1 cellular context compared by ENCODE assay signal in the genomic region with DNA sequence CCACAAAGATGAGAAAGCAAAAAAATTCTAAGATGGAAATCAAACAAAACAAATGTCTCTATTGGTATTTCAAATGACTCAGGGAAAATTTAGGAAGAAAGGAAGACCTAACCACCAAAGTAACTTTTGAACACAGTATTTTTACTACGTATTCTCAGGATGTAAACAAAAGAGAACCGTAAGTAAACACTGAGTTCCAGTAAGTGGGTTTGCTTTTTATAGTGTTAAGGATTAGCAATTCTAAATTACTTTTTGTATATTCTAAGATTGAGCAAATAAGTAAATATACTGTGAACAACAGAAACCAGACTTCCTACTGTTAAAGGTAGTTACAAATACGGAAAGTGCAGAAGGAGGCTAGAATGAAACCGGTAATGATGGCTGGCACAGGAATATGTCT.
TF ChIP-seq lines count a peak whose summit lies in the region.

No MANE protein-coding gene starts in this region.

TF ChIP-seq in HepG2, 621 proteins besides CTCF, POLR2A, EP300 and RAD21 (continues in another document):
- TF ChIP-seq, protein P1, sequence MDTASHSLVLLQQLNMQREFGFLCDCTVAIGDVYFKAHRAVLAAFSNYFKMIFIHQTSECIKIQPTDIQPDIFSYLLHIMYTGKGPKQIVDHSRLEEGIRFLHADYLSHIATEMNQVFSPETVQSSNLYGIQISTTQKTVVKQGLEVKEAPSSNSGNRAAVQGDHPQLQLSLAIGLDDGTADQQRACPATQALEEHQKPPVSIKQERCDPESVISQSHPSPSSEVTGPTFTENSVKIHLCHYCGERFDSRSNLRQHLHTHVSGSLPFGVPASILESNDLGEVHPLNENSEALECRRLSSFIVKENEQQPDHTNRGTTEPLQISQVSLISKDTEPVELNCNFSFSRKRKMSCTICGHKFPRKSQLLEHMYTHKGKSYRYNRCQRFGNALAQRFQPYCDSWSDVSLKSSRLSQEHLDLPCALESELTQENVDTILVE (CRISPR knock-in tag; IDR thresholded peaks at IDR 0.05) = peak; percentile 73; the same call in 1 of the 2 replicates
- TF ChIP-seq, protein P2, sequence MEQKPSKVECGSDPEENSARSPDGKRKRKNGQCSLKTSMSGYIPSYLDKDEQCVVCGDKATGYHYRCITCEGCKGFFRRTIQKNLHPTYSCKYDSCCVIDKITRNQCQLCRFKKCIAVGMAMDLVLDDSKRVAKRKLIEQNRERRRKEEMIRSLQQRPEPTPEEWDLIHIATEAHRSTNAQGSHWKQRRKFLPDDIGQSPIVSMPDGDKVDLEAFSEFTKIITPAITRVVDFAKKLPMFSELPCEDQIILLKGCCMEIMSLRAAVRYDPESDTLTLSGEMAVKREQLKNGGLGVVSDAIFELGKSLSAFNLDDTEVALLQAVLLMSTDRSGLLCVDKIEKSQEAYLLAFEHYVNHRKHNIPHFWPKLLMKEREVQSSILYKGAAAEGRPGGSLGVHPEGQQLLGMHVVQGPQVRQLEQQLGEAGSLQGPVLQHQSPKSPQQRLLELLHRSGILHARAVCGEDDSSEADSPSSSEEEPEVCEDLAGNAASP (CRISPR knock-in tag; IDR thresholded peaks at IDR 0.05; ENCODE audit: borderline replicate concordance) = 0 out of 2 replicates have a peak, but pooled peaks have one; percentile 18
- TF ChIP-seq RXRB (CRISPR knock-in tag; IDR thresholded peaks at IDR 0.05; ENCODE audit: borderline replicate concordance) (peak; percentile 51; the same call in 1 of the 2 replicates), SMAD9 (CRISPR knock-in tag; IDR thresholded peaks at IDR 0.05) (no peak), SAP130 (CRISPR knock-in tag; IDR thresholded peaks at IDR 0.05; ENCODE audit: low read depth) (peak; percentile 59; the same call in 1 of the 2 replicates), MIER3 (CRISPR knock-in tag; IDR thresholded peaks at IDR 0.05; ENCODE audit: borderline replicate concordance) (0 out of 2 replicates have a peak, but pooled peaks have one; percentile 26), ZNF644 (CRISPR knock-in tag; IDR thresholded peaks at IDR 0.05; ENCODE audit: low read depth) (0 out of 2 replicates have a peak, but pooled peaks have one; percentile 34), CREM (IDR thresholded peaks at IDR 0.05) (peak; percentile 67), CREM (CRISPR knock-in tag; IDR thresholded peaks at IDR 0.05) (no peak), PPARG (CRISPR knock-in tag; conservative IDR thresholded peaks at IDR 0.05) (peak; percentile 79), ZNF607 (CRISPR knock-in tag; IDR thresholded peaks at IDR 0.05; ENCODE audit: borderline replicate concordance) (no peak), ADNP (CRISPR knock-in tag; IDR thresholded peaks at IDR 0.05) (no peak), SPEN (CRISPR knock-in tag; IDR thresholded peaks at IDR 0.05; ENCODE audit: low read depth) (no peak), ZNF598 (CRISPR knock-in tag; IDR thresholded peaks at IDR 0.05; ENCODE audit: borderline replicate concordance) (no peak), SOX13 (IDR thresholded peaks at IDR 0.05) (no peak), SOX13 (CRISPR knock-in tag; conservative IDR thresholded peaks at IDR 0.05 in 1 of 2, IDR thresholded peaks at IDR 0.05 in 1 of 2) (peak in 1 of 2 experiments; percentile 75; a peak in 2 of 4 replicates), FOXP1 (IDR thresholded peaks at IDR 0.05) (0 out of 2 replicates have a peak, but pooled peaks have one; percentile 19), FOXP1 (CRISPR knock-in tag; IDR thresholded peaks at IDR 0.05) (peak; percentile 86), TCF7 (IDR thresholded peaks at IDR 0.05; ENCODE audit: low read depth) (peak; percentile 29; the same call in 1 of the 2 replicates), ZNF879 (CRISPR knock-in tag; IDR thresholded peaks at IDR 0.05) (no peak), SMAD3 (CRISPR knock-in tag; IDR thresholded peaks at IDR 0.05) (peak; percentile 74; the same call in 1 of the 2 replicates), ISL2 (CRISPR knock-in tag; IDR thresholded peaks at IDR 0.05) (peak; percentile 74; the same call in 1 of the 2 replicates), KLF6 (CRISPR knock-in tag; IDR thresholded peaks at IDR 0.05) (0 out of 2 replicates have a peak, but pooled peaks have one; percentile 46), RARA (CRISPR knock-in tag; IDR thresholded peaks at IDR 0.05) (peak; percentile 67), ELF3 (CRISPR knock-in tag; IDR thresholded peaks at IDR 0.05) (peak; percentile 73; the same call in 1 of the 2 replicates), NFKBIZ (CRISPR knock-in tag; IDR thresholded peaks at IDR 0.05) (0 out of 2 replicates have a peak, but pooled peaks have one; percentile 35), ZSCAN9 (CRISPR knock-in tag; IDR thresholded peaks at IDR 0.05; ENCODE audit: borderline replicate concordance) (peak; percentile 80; the same call in 1 of the 2 replicates), MED1 (CRISPR knock-in tag; IDR thresholded peaks at IDR 0.05) (peak; percentile 64), NFIC (IDR thresholded peaks at IDR 0.05; ENCODE audit: low read length) (peak; percentile 82), THAP11 (CRISPR knock-in tag; IDR thresholded peaks at IDR 0.05) (peak; percentile 47; the same call in 1 of the 2 replicates), KAT8 (CRISPR knock-in tag; IDR thresholded peaks at IDR 0.05) (peak; percentile 21; the same call in 1 of the 2 replicates), RCOR2 (CRISPR knock-in tag; IDR thresholded peaks at IDR 0.05) (0 out of 2 replicates have a peak, but pooled peaks have one; percentile 31), HMG20A (CRISPR knock-in tag; IDR thresholded peaks at IDR 0.05; ENCODE audit: borderline replicate concordance) (peak; percentile 74), NR2F6 (IDR thresholded peaks at IDR 0.05) (0 out of 2 replicates have a peak, but pooled peaks have one; percentile 16), NR2F6 (CRISPR knock-in tag; IDR thresholded peaks at IDR 0.05) (no peak), CREB1 (IDR thresholded peaks at IDR 0.05) (no peak), CREB1 (CRISPR knock-in tag; IDR thresholded peaks at IDR 0.05) (peak; percentile 36; the same call in 1 of the 2 replicates)
- TF ChIP-seq, protein P3, sequence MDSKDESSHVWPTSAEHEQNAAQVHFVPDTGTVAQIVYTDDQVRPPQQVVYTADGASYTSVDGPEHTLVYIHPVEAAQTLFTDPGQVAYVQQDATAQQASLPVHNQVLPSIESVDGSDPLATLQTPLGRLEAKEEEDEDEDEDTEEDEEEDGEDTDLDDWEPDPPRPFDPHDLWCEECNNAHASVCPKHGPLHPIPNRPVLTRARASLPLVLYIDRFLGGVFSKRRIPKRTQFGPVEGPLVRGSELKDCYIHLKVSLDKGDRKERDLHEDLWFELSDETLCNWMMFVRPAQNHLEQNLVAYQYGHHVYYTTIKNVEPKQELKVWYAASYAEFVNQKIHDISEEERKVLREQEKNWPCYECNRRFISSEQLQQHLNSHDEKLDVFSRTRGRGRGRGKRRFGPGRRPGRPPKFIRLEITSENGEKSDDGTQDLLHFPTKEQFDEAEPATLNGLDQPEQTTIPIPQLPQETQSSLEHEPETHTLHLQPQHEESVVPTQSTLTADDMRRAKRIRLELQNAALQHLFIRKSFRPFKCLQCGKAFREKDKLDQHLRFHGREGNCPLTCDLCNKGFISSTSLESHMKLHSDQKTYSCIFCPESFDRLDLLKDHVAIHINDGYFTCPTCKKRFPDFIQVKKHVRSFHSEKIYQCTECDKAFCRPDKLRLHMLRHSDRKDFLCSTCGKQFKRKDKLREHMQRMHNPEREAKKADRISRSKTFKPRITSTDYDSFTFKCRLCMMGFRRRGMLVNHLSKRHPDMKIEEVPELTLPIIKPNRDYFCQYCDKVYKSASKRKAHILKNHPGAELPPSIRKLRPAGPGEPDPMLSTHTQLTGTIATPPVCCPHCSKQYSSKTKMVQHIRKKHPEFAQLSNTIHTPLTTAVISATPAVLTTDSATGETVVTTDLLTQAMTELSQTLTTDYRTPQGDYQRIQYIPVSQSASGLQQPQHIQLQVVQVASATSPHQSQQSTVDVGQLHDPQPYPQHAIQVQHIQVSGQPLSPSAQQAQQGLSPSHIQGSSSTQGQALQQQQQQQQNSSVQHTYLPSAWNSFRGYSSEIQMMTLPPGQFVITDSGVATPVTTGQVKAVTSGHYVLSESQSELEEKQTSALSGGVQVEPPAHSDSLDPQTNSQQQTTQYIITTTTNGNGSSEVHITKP (CRISPR knock-in tag; IDR thresholded peaks at IDR 0.05; ENCODE audit: low read depth) = no peak
- TF ChIP-seq, protein P4, sequence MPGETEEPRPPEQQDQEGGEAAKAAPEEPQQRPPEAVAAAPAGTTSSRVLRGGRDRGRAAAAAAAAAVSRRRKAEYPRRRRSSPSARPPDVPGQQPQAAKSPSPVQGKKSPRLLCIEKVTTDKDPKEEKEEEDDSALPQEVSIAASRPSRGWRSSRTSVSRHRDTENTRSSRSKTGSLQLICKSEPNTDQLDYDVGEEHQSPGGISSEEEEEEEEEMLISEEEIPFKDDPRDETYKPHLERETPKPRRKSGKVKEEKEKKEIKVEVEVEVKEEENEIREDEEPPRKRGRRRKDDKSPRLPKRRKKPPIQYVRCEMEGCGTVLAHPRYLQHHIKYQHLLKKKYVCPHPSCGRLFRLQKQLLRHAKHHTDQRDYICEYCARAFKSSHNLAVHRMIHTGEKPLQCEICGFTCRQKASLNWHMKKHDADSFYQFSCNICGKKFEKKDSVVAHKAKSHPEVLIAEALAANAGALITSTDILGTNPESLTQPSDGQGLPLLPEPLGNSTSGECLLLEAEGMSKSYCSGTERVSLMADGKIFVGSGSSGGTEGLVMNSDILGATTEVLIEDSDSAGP (CRISPR knock-in tag; IDR thresholded peaks at IDR 0.05; ENCODE audit: borderline replicate concordance) = no peak
- TF ChIP-seq, protein P5, sequence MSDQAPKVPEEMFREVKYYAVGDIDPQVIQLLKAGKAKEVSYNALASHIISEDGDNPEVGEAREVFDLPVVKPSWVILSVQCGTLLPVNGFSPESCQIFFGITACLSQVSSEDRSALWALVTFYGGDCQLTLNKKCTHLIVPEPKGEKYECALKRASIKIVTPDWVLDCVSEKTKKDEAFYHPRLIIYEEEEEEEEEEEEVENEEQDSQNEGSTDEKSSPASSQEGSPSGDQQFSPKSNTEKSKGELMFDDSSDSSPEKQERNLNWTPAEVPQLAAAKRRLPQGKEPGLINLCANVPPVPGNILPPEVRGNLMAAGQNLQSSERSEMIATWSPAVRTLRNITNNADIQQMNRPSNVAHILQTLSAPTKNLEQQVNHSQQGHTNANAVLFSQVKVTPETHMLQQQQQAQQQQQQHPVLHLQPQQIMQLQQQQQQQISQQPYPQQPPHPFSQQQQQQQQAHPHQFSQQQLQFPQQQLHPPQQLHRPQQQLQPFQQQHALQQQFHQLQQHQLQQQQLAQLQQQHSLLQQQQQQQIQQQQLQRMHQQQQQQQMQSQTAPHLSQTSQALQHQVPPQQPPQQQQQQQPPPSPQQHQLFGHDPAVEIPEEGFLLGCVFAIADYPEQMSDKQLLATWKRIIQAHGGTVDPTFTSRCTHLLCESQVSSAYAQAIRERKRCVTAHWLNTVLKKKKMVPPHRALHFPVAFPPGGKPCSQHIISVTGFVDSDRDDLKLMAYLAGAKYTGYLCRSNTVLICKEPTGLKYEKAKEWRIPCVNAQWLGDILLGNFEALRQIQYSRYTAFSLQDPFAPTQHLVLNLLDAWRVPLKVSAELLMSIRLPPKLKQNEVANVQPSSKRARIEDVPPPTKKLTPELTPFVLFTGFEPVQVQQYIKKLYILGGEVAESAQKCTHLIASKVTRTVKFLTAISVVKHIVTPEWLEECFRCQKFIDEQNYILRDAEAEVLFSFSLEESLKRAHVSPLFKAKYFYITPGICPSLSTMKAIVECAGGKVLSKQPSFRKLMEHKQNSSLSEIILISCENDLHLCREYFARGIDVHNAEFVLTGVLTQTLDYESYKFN (CRISPR knock-in tag; conservative IDR thresholded peaks at IDR 0.05) = peak; percentile 65
- TF ChIP-seq, protein P6, sequence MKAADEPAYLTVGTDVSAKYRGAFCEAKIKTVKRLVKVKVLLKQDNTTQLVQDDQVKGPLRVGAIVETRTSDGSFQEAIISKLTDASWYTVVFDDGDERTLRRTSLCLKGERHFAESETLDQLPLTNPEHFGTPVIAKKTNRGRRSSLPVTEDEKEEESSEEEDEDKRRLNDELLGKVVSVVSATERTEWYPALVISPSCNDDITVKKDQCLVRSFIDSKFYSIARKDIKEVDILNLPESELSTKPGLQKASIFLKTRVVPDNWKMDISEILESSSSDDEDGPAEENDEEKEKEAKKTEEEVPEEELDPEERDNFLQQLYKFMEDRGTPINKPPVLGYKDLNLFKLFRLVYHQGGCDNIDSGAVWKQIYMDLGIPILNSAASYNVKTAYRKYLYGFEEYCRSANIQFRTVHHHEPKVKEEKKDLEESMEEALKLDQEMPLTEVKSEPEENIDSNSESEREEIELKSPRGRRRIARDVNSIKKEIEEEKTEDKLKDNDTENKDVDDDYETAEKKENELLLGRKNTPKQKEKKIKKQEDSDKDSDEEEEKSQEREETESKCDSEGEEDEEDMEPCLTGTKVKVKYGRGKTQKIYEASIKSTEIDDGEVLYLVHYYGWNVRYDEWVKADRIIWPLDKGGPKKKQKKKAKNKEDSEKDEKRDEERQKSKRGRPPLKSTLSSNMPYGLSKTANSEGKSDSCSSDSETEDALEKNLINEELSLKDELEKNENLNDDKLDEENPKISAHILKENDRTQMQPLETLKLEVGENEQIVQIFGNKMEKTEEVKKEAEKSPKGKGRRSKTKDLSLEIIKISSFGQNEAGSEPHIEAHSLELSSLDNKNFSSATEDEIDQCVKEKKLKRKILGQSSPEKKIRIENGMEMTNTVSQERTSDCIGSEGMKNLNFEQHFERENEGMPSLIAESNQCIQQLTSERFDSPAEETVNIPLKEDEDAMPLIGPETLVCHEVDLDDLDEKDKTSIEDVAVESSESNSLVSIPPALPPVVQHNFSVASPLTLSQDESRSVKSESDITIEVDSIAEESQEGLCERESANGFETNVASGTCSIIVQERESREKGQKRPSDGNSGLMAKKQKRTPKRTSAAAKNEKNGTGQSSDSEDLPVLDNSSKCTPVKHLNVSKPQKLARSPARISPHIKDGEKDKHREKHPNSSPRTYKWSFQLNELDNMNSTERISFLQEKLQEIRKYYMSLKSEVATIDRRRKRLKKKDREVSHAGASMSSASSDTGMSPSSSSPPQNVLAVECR (CRISPR knock-in tag; IDR thresholded peaks at IDR 0.05; ENCODE audit: borderline replicate concordance) = no peak
- TF ChIP-seq, protein P7, sequence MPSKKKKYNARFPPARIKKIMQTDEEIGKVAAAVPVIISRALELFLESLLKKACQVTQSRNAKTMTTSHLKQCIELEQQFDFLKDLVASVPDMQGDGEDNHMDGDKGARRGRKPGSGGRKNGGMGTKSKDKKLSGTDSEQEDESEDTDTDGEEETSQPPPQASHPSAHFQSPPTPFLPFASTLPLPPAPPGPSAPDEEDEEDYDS (CRISPR knock-in tag; IDR thresholded peaks at IDR 0.05) = 0 out of 2 replicates have a peak, but pooled peaks have one; percentile 29
